19 cellular contexts compared by ENCODE assay signal in genomic region chr5:179382486-179382885, GRCh38. TPM values are rescaled to one million over a fixed set of nuclear protein-coding genes. Genes with fewer than 3 reads are reported as not detected.
"Had no signal": no experiment of that assay in that cellular context is flagged by ENCODE, and none has a peak within 500 bp of the region (broad histone marks: within the 10 kb centered on the region; RNA-seq: fewer than 3 reads in every experiment).

No MANE protein-coding gene starts in this region.

- H3K27me3 ChIP-seq: dorsolateral prefrontal cortex, foreskin keratinocyte, right atrium auricular region, testis, tibial nerve had no signal

- H3K27ac ChIP-seq: dorsolateral prefrontal cortex, epithelial cell of prostate, foreskin keratinocyte, right atrium auricular region, testis, tibial nerve had no signal

- H3K4me3 ChIP-seq: dorsolateral prefrontal cortex, right atrium auricular region, testis, tibial nerve had no signal

- H3K27me3 Mint-ChIP-seq: stimulated activated naive CD8-positive, alpha-beta T cell treated with anti-CD3 and anti-CD28 coated beads, Interleukin-15, Interleukin-2, amounts not matched to agents 100 ng/mL and 50 ng/mL, for 24 hours had no signal

- FAIRE-seq: urothelium cell line had no signal

- H3K27ac Mint-ChIP-seq: effector memory CD8-positive, alpha-beta T cell; naive thymus-derived CD4-positive, alpha-beta T cell; nephron progenitor cell; stimulated activated memory B cell treated with anti-CD40 and anti-IgM and Interleukin-4, amounts not matched to agents 10 μg/mL and 1 μg/mL and 100 μg/mL, for 72 hours; stimulated activated naive CD8-positive, alpha-beta T cell treated with anti-CD3 and anti-CD28 coated beads, Interleukin-15, Interleukin-2, amounts not matched to agents 100 ng/mL and 50 ng/mL, for 24 hours had no signal

- H3K4me1 Mint-ChIP-seq: naive thymus-derived CD4-positive, alpha-beta T cell; stimulated activated memory B cell treated with anti-CD40 and anti-IgM and Interleukin-4, amounts not matched to agents 10 μg/mL and 1 μg/mL and 100 μg/mL, for 72 hours had no signal

- H3K36me3 ChIP-seq: right atrium auricular region, tibial nerve had no signal

- H3K4me1 ChIP-seq: foreskin keratinocyte, right atrium auricular region, tibial nerve had no signal

- ATAC-seq: effector memory CD8-positive, alpha-beta T cell; foreskin keratinocyte; naive thymus-derived CD4-positive, alpha-beta T cell; stimulated activated memory B cell treated with anti-CD40 and anti-IgM and Interleukin-4, amounts not matched to agents 10 μg/mL and 1 μg/mL and 100 μg/mL, for 72 hours had no signal

- H3K4me3 Mint-ChIP-seq: effector memory CD8-positive, alpha-beta T cell; naive thymus-derived CD4-positive, alpha-beta T cell; nephron progenitor cell; stimulated activated memory B cell treated with anti-CD40 and anti-IgM and Interleukin-4, amounts not matched to agents 10 μg/mL and 1 μg/mL and 100 μg/mL, for 72 hours; stimulated activated naive CD8-positive, alpha-beta T cell treated with anti-CD3 and anti-CD28 coated beads, Interleukin-15, Interleukin-2, amounts not matched to agents 100 ng/mL and 50 ng/mL, for 24 hours had no signal

- H3K9me3 ChIP-seq: right atrium auricular region, testis, tibial nerve had no signal

- DNase-seq: caudate nucleus; cortex of kidney; effector memory CD8-positive, alpha-beta T cell; foreskin keratinocyte; kidney glomerular epithelial cell; mesendoderm; naive thymus-derived CD4-positive, alpha-beta T cell; nephron progenitor cell; posterior cingulate gyrus; stimulated activated CD4-positive, alpha-beta T cell treated with anti-CD3 and anti-CD28 coated beads, Interleukin-4, amount 100 ng/mL, for 1 hour; stimulated activated CD8-positive, alpha-beta memory T cell treated with anti-CD3 and anti-CD28 coated beads, Interleukin-4, amount 100 ng/mL, for 48 hours; testis had no signal

- H3K36me3 Mint-ChIP-seq: naive thymus-derived CD4-positive, alpha-beta T cell; stimulated activated memory B cell treated with anti-CD40 and anti-IgM and Interleukin-4, amounts not matched to agents 10 μg/mL and 1 μg/mL and 100 μg/mL, for 72 hours had no signal

- H3K9me3 Mint-ChIP-seq: effector memory CD8-positive, alpha-beta T cell; stimulated activated memory B cell treated with anti-CD40 and anti-IgM and Interleukin-4, amounts not matched to agents 10 μg/mL and 1 μg/mL and 100 μg/mL, for 72 hours; stimulated activated naive CD8-positive, alpha-beta T cell treated with anti-CD3 and anti-CD28 coated beads, Interleukin-15, Interleukin-2, amounts not matched to agents 100 ng/mL and 50 ng/mL, for 24 hours had no signal

RNA-seq across cellular contexts. Expression of gene ADAMTS2, which starts 37.2 kb away (rescaled TPM):
- total RNA-seq: foreskin keratinocyte; naive thymus-derived CD4-positive, alpha-beta T cell had no signal
- polyA plus RNA-seq: foreskin keratinocyte; naive thymus-derived CD4-positive, alpha-beta T cell had no signal
